In the genomic region with DNA sequence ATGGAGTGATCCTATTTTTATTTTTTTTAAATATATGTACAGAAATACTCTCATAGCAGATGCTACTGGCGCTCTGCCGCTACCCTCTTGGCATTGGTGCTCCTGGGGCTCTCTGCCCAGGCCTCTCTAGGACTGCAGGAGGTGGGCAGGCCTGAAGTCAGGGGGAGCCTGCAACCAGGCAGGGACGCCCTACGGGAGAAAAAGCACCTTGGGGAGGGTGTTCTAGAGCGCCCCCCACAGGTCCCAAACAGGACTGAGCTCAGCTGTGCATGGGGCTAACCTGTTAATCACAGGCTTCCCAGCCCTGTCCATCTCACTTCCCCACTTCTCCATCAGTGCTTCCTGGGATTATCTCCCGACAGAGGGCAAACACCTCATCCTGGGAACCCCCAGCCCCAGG, we compare ENCODE assay signal across 13 cellular contexts.
DNase-seq lines count a peak whose midpoint lies in the region; ATAC-seq, FAIRE-seq and TF ChIP-seq lines count a peak whose summit lies in the region.
"Had no signal": no experiment of that assay in that cellular context is flagged by ENCODE, and none has a peak within 500 bp of the region (broad histone marks: within the 10 kb centered on the region; RNA-seq: fewer than 3 reads in every experiment).

No MANE protein-coding gene starts in this region.

- H3K4me1 Mint-ChIP-seq in activated T-helper 1 cell treated with anti-CD3 and anti-CD28 coated beads, Interleukin-12 subunit alpha, Interleukin-12 subunit beta, Interleukin-2, Interleukin-4 antibody, amounts not matched to agents 30 ng/mL and 10 ng/mL and 1 ng/mL, durations not matched to agents 14 hours and 24 hours and 36 hours (ENCODE audit: low read depth), result peaks cover 13% of the 10 kb centered on the region

- H3K9me3 Mint-ChIP-seq in activated T-helper 1 cell treated with anti-CD3 and anti-CD28 coated beads, Interleukin-12 subunit alpha, Interleukin-12 subunit beta, Interleukin-2, Interleukin-4 antibody, amounts not matched to agents 30 ng/mL and 10 ng/mL and 1 ng/mL, durations not matched to agents 14 hours and 24 hours and 36 hours, result peaks cover 11% of the 10 kb centered on the region

- FAIRE-seq in keratinocyte (lab: Jason Lieb, UNC), result no peak

- H3K9me1 ChIP-seq in keratinocyte (ENCODE audit: control insufficient read depth, extremely low read depth, insufficient read depth, low read length), result no peaks in the 10 kb centered on the region

- intact Hi-C loops in activated T-helper 1 cell treated with anti-CD3 and anti-CD28 coated beads, Interleukin-12 subunit alpha, Interleukin-12 subunit beta, Interleukin-2, Interleukin-4 antibody, amounts not matched to agents 30 ng/mL and 10 ng/mL and 1 ng/mL, durations not matched to agents 14 hours and 24 hours and 36 hours (cut with micrococcal nuclease), result no loop called here

- DNase-seq in ELF-1 (ENCODE audit: low read depth, low spot score), result peak; percentile 32
- peak; percentile 31 for DNase-seq in HEK293T (ENCODE audit: extremely low spot score)
- DNase-seq in brain microvascular endothelial cell, result no peak
- no peak for DNase-seq in keratinocyte (ENCODE audit: low read depth, low spot score)
- DNase-seq in kidney glomerular epithelial cell (lab: John Stamatoyannopoulos, UW), result no peak
- DNase-seq in omental fat pad (ENCODE audit: low spot score), result no peak
- no peak for DNase-seq in activated T-helper 1 cell treated with anti-CD3 and anti-CD28 coated beads, Interleukin-12 subunit alpha, Interleukin-12 subunit beta, Interleukin-2, Interleukin-4 antibody, amounts not matched to agents 30 ng/mL and 10 ng/mL and 1 ng/mL, durations not matched to agents 14 hours and 24 hours and 36 hours (ENCODE audit: low spot score)
- no peak for DNase-seq in LoVo (ENCODE audit: low spot score)
- DNase-seq: gastrocnemius medialis, NCI-H2081 treated with DMSO at 0.1 percent for 48 hours had no signal

- no peak overlapping the region for H3K9ac ChIP-seq in keratinocyte (ENCODE audit: control insufficient read depth, extremely low read depth, insufficient read depth, low read length)

- TF ChIP-seq CTCF in brain microvascular endothelial cell (IDR thresholded peaks at IDR 0.05; ENCODE audit: low read depth, low read length, missing control alignments), result peak; percentile 31
- peak; percentile 24 to 36 (median 30) for TF ChIP-seq CTCF in keratinocyte (optimal IDR thresholded peaks at IDR 0.05 in 1 of 3, IDR thresholded peaks at IDR 0.05 in 1 of 3, conservative IDR thresholded peaks at IDR 0.05 in 1 of 3; ENCODE audit: extremely low read depth in 1 of 3, insufficient read depth in 2 of 3, low read length in 3 of 3)
- no peak for TF ChIP-seq CTCF in omental fat pad (IDR thresholded peaks at IDR 0.05)

- H3K36me3 ChIP-seq in brain microvascular endothelial cell (replicated peaks) (no peaks in the 10 kb centered on the region), keratinocyte (ENCODE audit: control insufficient read depth in 2 of 2, extremely low read depth in 1 of 2, insufficient read depth in 2 of 2, low read length in 2 of 2) (no peaks in the 10 kb centered on the region)
- H3K36me3 ChIP-seq: gastrocnemius medialis had no signal

- H3K79me2 ChIP-seq in keratinocyte (ENCODE audit: control insufficient read depth, insufficient read depth, low read length), result no peaks in the 10 kb centered on the region

- H3K9me3 ChIP-seq in keratinocyte (ENCODE audit: control insufficient read depth, low read depth, low read length), result no peaks in the 10 kb centered on the region
- H3K9me3 ChIP-seq: gastrocnemius medialis had no signal

- CTCF ChIA-PET in HEK293T (lab: Yijun Ruan, JAX), result interaction anchor here (0.6 to 1.4 kb wide), 6 partner anchors 10 to 170 kb away, joined by 3 to 10 read pairs (median 4); no protein-coding TSS in a partner anchor

- in situ Hi-C loops in brain microvascular endothelial cell (cut with HindIII; ENCODE audit: low pct_ligation_motif_present, low sequenced_read_pairs), result no loop called here

- H3K27ac ChIP-seq in brain microvascular endothelial cell (no peak overlapping the region), keratinocyte (ENCODE audit: control insufficient read depth, insufficient read depth, low read length) (no peak overlapping the region)
- H3K27ac ChIP-seq: gastrocnemius medialis, SK-N-MC, VCaP had no signal

- peaks cover 48% of the 10 kb centered on the region for H3K4me1 ChIP-seq in keratinocyte (ENCODE audit: control insufficient read depth, extremely low read depth, insufficient read depth, low read length)

- H3K4me3 ChIP-seq in brain microvascular endothelial cell (ENCODE audit: low read depth, low read length) (no peak overlapping the region), keratinocyte (ENCODE audit: control insufficient read depth in 2 of 3, extremely low read depth in 1 of 3, insufficient read depth in 2 of 3, low read depth in 1 of 3, low read length in 3 of 3) (no peak overlapping the region)
- H3K4me3 ChIP-seq: SK-N-MC had no signal

- H3K4me3 Mint-ChIP-seq in activated T-helper 1 cell treated with anti-CD3 and anti-CD28 coated beads, Interleukin-12 subunit alpha, Interleukin-12 subunit beta, Interleukin-2, Interleukin-4 antibody, amounts not matched to agents 30 ng/mL and 10 ng/mL and 1 ng/mL, durations not matched to agents 14 hours and 24 hours and 36 hours, result no peak overlapping the region
- H3K4me3 Mint-ChIP-seq: stimulated activated naive CD8-positive, alpha-beta T cell treated with anti-CD3 and anti-CD28 coated beads, Interleukin-15, Interleukin-2, amounts not matched to agents 100 ng/mL and 50 ng/mL, for 24 hours had no signal

- peaks cover 1% of the 10 kb centered on the region for H3K36me3 Mint-ChIP-seq in activated T-helper 1 cell treated with anti-CD3 and anti-CD28 coated beads, Interleukin-12 subunit alpha, Interleukin-12 subunit beta, Interleukin-2, Interleukin-4 antibody, amounts not matched to agents 30 ng/mL and 10 ng/mL and 1 ng/mL, durations not matched to agents 14 hours and 24 hours and 36 hours (ENCODE audit: low read depth)

- dilution Hi-C loops in keratinocyte (cut with MboI; ENCODE audit: extremely low pct_ligation_motif_present, low sequenced_read_pairs), result no loop called here

- no peak overlapping the region for H3K27ac Mint-ChIP-seq in activated T-helper 1 cell treated with anti-CD3 and anti-CD28 coated beads, Interleukin-12 subunit alpha, Interleukin-12 subunit beta, Interleukin-2, Interleukin-4 antibody, amounts not matched to agents 30 ng/mL and 10 ng/mL and 1 ng/mL, durations not matched to agents 14 hours and 24 hours and 36 hours
- H3K27ac Mint-ChIP-seq: stimulated activated naive CD8-positive, alpha-beta T cell treated with anti-CD3 and anti-CD28 coated beads, Interleukin-15, Interleukin-2, amounts not matched to agents 100 ng/mL and 50 ng/mL, for 24 hours had no signal

- no peak overlapping the region for H2AFZ ChIP-seq in keratinocyte (ENCODE audit: control insufficient read depth, low read length)

- H3K27me3 Mint-ChIP-seq in activated T-helper 1 cell treated with anti-CD3 and anti-CD28 coated beads, Interleukin-12 subunit alpha, Interleukin-12 subunit beta, Interleukin-2, Interleukin-4 antibody, amounts not matched to agents 30 ng/mL and 10 ng/mL and 1 ng/mL, durations not matched to agents 14 hours and 24 hours and 36 hours (ENCODE audit: insufficient read depth), result peaks cover 4% of the 10 kb centered on the region

- no peak for ATAC-seq in omental fat pad (ENCODE audit: low FRiP score)
- ATAC-seq: gastrocnemius medialis had no signal

- peaks cover 8% of the 10 kb centered on the region for H3K27me3 ChIP-seq in brain microvascular endothelial cell (replicated peaks)
- H3K27me3 ChIP-seq in keratinocyte (ENCODE audit: control insufficient read depth, extremely low read depth, insufficient read depth, low read length), result peaks cover 3% of the 10 kb centered on the region

- no peaks in the 10 kb centered on the region for H4K20me1 ChIP-seq in keratinocyte (ENCODE audit: control insufficient read depth, extremely low read depth, insufficient read depth, low read length)

- H3K4me2 ChIP-seq in keratinocyte (ENCODE audit: control insufficient read depth, extremely low read depth, insufficient read depth, low read depth, low read length), result peak overlapping the region; percentile 59

- POLR2A ChIA-PET in HEK293T (lab: Yijun Ruan, JAX), result no interaction called here

TF ChIP-seq in HEK293T, 16 proteins besides CTCF, POLR2A, EP300 and RAD21:
- TF ChIP-seq ARNT (IDR thresholded peaks at IDR 0.05) (no peak), FOXA1 (IDR thresholded peaks at IDR 0.05) (no peak), CTBP1 (IDR thresholded peaks at IDR 0.05; ENCODE audit: borderline replicate concordance) (no peak), ELF4 (IDR thresholded peaks at IDR 0.05) (no peak), SP1 (IDR thresholded peaks at IDR 0.05) (no peak), PKNOX1 (IDR thresholded peaks at IDR 0.05) (no peak), SUZ12 (IDR thresholded peaks at IDR 0.05) (no peak), L3MBTL2 (conservative IDR thresholded peaks at IDR 0.05) (no peak), NFRKB (IDR thresholded peaks at IDR 0.05) (no peak), BHLHE40 (IDR thresholded peaks at IDR 0.05; ENCODE audit: borderline replicate concordance) (no peak), ZNF384 (IDR thresholded peaks at IDR 0.05) (no peak), FOXM1 (IDR thresholded peaks at IDR 0.05; ENCODE audit: borderline replicate concordance) (no peak), HDGF (IDR thresholded peaks at IDR 0.05; ENCODE audit: borderline replicate concordance) (no peak)

Comparison
In these comparisons a context has a peak if more than half of its experiments do, and no peak if none do; other contexts are left out.
1. DNase-seq: peak in ELF-1 (single experiment) and HEK293T (single experiment); none in brain microvascular endothelial cell (single experiment), keratinocyte (single experiment), kidney glomerular epithelial cell (single experiment), omental fat pad (single experiment), activated T-helper 1 cell treated with anti-CD3 and anti-CD28 coated beads, Interleukin-12 subunit alpha, Interleukin-12 subunit beta, Interleukin-2, Interleukin-4 antibody, amounts not matched to agents 30 ng/mL and 10 ng/mL and 1 ng/mL, durations not matched to agents 14 hours and 24 hours and 36 hours (single experiment) and LoVo (single experiment).
2. CTCF ChIP-seq: peak in brain microvascular endothelial cell (single experiment) and keratinocyte (3 of 3); none in omental fat pad (0 of 3).